ENCODE assay signal across 24 cellular contexts in the genomic region with DNA sequence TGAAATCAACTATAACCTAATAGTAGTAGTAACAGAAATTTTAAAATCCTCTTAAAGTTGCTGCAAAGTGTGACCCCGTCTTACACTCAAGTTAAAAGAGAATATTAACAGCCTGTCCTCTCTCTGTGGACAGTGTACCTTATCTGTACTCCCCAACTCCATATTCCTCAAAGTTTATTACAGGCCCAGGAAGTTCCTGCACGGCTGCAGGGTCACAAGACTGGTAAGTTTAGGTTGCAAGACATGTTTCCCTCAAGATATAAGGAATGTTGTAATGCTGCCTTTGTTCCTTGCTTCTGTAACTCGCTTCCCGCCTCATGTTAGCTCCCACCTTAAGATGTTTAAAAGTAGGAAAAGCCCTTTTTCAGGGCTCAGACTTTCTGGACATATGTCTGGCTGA.
"Had no signal": no experiment of that assay in that cellular context is flagged by ENCODE, and none has a peak within 500 bp of the region (broad histone marks: within the 10 kb centered on the region; RNA-seq: fewer than 3 reads in every experiment).

No MANE protein-coding gene starts in this region.

- H3K27ac ChIP-seq: heart left ventricle, left lung, ovary, skin epidermis, spleen, suprapubic skin, tibial nerve, upper lobe of left lung had no signal

- H3K4me3 ChIP-seq: heart left ventricle, left lung, lung, mucosa of descending colon, ovary, skin epidermis, spleen, suprapubic skin, tibial nerve, upper lobe of left lung had no signal

- H3K9me3 Mint-ChIP-seq: naive thymus-derived CD4-positive, alpha-beta T cell; natural killer cell treated with Interleukin-12 subunit alpha and Interleukin-12 subunit beta and Interleukin-15 and Interleukin-18, amount 100 ng/mL, for 72 hours; stimulated activated effector memory CD8-positive, alpha-beta T cell treated with anti-CD3 and anti-CD28 coated beads, Interleukin-12 subunit alpha, Interleukin-12 subunit beta, amount 100 ng/mL, for 72 hours; stimulated activated naive CD8-positive, alpha-beta T cell treated with anti-CD3 and anti-CD28 coated beads, Interleukin-15, Interleukin-2, amounts not matched to agents 100 ng/mL and 50 ng/mL, for 24 hours had no signal

- H3K9me3 ChIP-seq: left lung, mucosa of descending colon, ovary, spleen, suprapubic skin, tibial nerve, upper lobe of left lung had no signal

- DNase-seq: heart left ventricle; kidney; left colon; left lung; mesendoderm; midbrain; mucosa of descending colon; naive thymus-derived CD4-positive, alpha-beta T cell; ovary; retina; right cardiac atrium; spleen; stimulated activated CD4-positive, alpha-beta T cell treated with anti-CD3 and anti-CD28 coated beads, Interleukin-4, amount 100 ng/mL, for 24 hours; stimulated activated naive CD4-positive, alpha-beta T cell; upper lobe of left lung had no signal

- H3K27me3 ChIP-seq: heart left ventricle, left lung, ovary, spleen, suprapubic skin, tibial nerve, upper lobe of left lung had no signal

- H3K27ac Mint-ChIP-seq: naive thymus-derived CD4-positive, alpha-beta T cell; natural killer cell treated with Interleukin-12 subunit alpha and Interleukin-12 subunit beta and Interleukin-15 and Interleukin-18, amount 100 ng/mL, for 72 hours; progenitor cell of endocrine pancreas; stimulated activated effector memory CD8-positive, alpha-beta T cell treated with anti-CD3 and anti-CD28 coated beads, Interleukin-12 subunit alpha, Interleukin-12 subunit beta, amount 100 ng/mL, for 72 hours had no signal

- H3K4me3 Mint-ChIP-seq: naive thymus-derived CD4-positive, alpha-beta T cell; natural killer cell treated with Interleukin-12 subunit alpha and Interleukin-12 subunit beta and Interleukin-15 and Interleukin-18, amount 100 ng/mL, for 72 hours; stimulated activated effector memory CD8-positive, alpha-beta T cell treated with anti-CD3 and anti-CD28 coated beads, Interleukin-12 subunit alpha, Interleukin-12 subunit beta, amount 100 ng/mL, for 72 hours; stimulated activated naive CD8-positive, alpha-beta T cell treated with anti-CD3 and anti-CD28 coated beads, Interleukin-15, Interleukin-2, amounts not matched to agents 100 ng/mL and 50 ng/mL, for 24 hours had no signal

- ATAC-seq: heart left ventricle; left colon; left lung; mucosa of descending colon; naive thymus-derived CD4-positive, alpha-beta T cell; natural killer cell treated with Interleukin-12 subunit alpha and Interleukin-12 subunit beta and Interleukin-15 and Interleukin-18, amount 100 ng/mL, for 72 hours; right cardiac atrium; sciatic nerve; stimulated activated effector memory CD8-positive, alpha-beta T cell treated with anti-CD3 and anti-CD28 coated beads, Interleukin-12 subunit alpha, Interleukin-12 subunit beta, amount 100 ng/mL, for 72 hours had no signal

- H3K36me3 Mint-ChIP-seq: natural killer cell treated with Interleukin-12 subunit alpha and Interleukin-12 subunit beta and Interleukin-15 and Interleukin-18, amount 100 ng/mL, for 72 hours; stimulated activated effector memory CD8-positive, alpha-beta T cell treated with anti-CD3 and anti-CD28 coated beads, Interleukin-12 subunit alpha, Interleukin-12 subunit beta, amount 100 ng/mL, for 72 hours had no signal

- H3K4me1 ChIP-seq: suprapubic skin had no signal

- H3K27me3 Mint-ChIP-seq: naive thymus-derived CD4-positive, alpha-beta T cell; natural killer cell treated with Interleukin-12 subunit alpha and Interleukin-12 subunit beta and Interleukin-15 and Interleukin-18, amount 100 ng/mL, for 72 hours; progenitor cell of endocrine pancreas; stimulated activated naive CD8-positive, alpha-beta T cell treated with anti-CD3 and anti-CD28 coated beads, Interleukin-15, Interleukin-2, amounts not matched to agents 100 ng/mL and 50 ng/mL, for 24 hours had no signal

- H3K36me3 ChIP-seq: left lung, ovary, suprapubic skin, upper lobe of left lung had no signal
